ENCODE assay signal across 4 cellular contexts in genomic region chr1:205432692-205433091, GRCh38. TPM values are rescaled to one million over a fixed set of nuclear protein-coding genes. Genes with fewer than 3 reads are reported as not detected.
"Had no signal": no experiment of that assay in that cellular context is flagged by ENCODE, and none has a peak within 500 bp of the region (broad histone marks: within the 10 kb centered on the region; RNA-seq: fewer than 3 reads in every experiment).

No MANE protein-coding gene starts in this region.

RNA-seq across cellular contexts. Expression of gene LEMD1, which starts 10.8 kb away (rescaled TPM):
- total RNA-seq: GM23248, HFFc6, HT1080 had no signal
- polyA plus RNA-seq: GM23248, IgD-negative memory B cell had no signal

RNA-seq across cellular contexts. Expression of gene BLACAT1, which starts 23.2 kb away (rescaled TPM):
- total RNA-seq: GM23248, HFFc6 had no signal
- polyA plus RNA-seq: GM23248, IgD-negative memory B cell had no signal
